In genomic region chr7:55526770-55527169, GRCh38 we compare ENCODE assay signal across 8 cellular contexts. TPM values are rescaled to one million over a fixed set of nuclear protein-coding genes. Genes with fewer than 3 reads are reported as not detected.
DNase-seq lines count a peak whose midpoint lies in the region; ATAC-seq, FAIRE-seq and TF ChIP-seq lines count a peak whose summit lies in the region.

No MANE protein-coding gene starts in this region.

- no peaks in the 10 kb centered on the region for H3K27me3 Mint-ChIP-seq in stimulated activated naive B cell treated with anti-CD40 and anti-IgM and Interleukin-4, amounts not matched to agents 10 μg/mL and 1 μg/mL and 100 μg/mL, for 72 hours
- no peaks in the 10 kb centered on the region for H3K27me3 Mint-ChIP-seq in activated T-cell treated with anti-CD3 and anti-CD28 coated beads, Interleukin-2, amount 50 U/mL, for 24 hours

- TF ChIP-seq EP300 in GM12878 (IDR thresholded peaks at IDR 0.05; ENCODE audit: borderline replicate concordance in 1 of 2, control insufficient read depth in 1 of 2, low read depth in 2 of 2, low read length in 2 of 2), result no peak; a peak in 1 of 4 replicates

- peak overlapping the region; percentile 46; the same call in 1 of the 2 replicates for H3K9ac ChIP-seq in GM12878 (ENCODE audit: control insufficient read depth, insufficient read depth, low read length)

- ATAC-seq in GM12878, result peak; percentile 75
- ATAC-seq in stimulated activated naive B cell treated with anti-CD40 and anti-IgM and Interleukin-4, amounts not matched to agents 10 μg/mL and 1 μg/mL and 100 μg/mL, for 72 hours (replicated peaks), result peak; percentile 95 to 96

- peaks cover 31 to 40% of the 10 kb centered on the region in 2 donors for H3K36me3 Mint-ChIP-seq in stimulated activated naive B cell treated with anti-CD40 and anti-IgM and Interleukin-4, amounts not matched to agents 10 μg/mL and 1 μg/mL and 100 μg/mL, for 72 hours
- H3K36me3 Mint-ChIP-seq in activated T-cell treated with anti-CD3 and anti-CD28 coated beads, Interleukin-2, amount 50 U/mL, for 24 hours (ENCODE audit: low read depth), result peaks cover 38% of the 10 kb centered on the region

- H3K4me3 ChIP-seq in GM12878 (no peak overlapping the region), uterus (no peak overlapping the region)

- H2AFZ ChIP-seq in GM12878 (ENCODE audit: control insufficient read depth, low read depth, low read length), result no peak overlapping the region

- CTCF ChIA-PET in GM12878 (lab: Yijun Ruan, JAX), result interaction anchor here (1.1 to 1.5 kb wide), 3 partner anchors 9 to 20 kb away, joined by 3 read pairs; no protein-coding TSS in a partner anchor

- in situ Hi-C loops in KBM-7 (cut with MboI; ENCODE audit: low pct_unique_long_range_greater_than_20kb, low sequenced_read_pairs) (no loop called here), GM12878 (cut with MboI) (no loop called here)

- TF ChIP-seq RAD21 in GM12878 (IDR thresholded peaks at IDR 0.05; ENCODE audit: insufficient read depth, low read depth, low read length), result no peak

- H3K27ac Mint-ChIP-seq in stimulated activated naive B cell treated with anti-CD40 and anti-IgM and Interleukin-4, amounts not matched to agents 10 μg/mL and 1 μg/mL and 100 μg/mL, for 72 hours, result peak overlapping the region; percentile 84
- no peak overlapping the region for H3K27ac Mint-ChIP-seq in activated T-cell treated with anti-CD3 and anti-CD28 coated beads, Interleukin-2, amount 50 U/mL, for 24 hours

- H3K27ac ChIP-seq in GM12878 (ENCODE audit: control insufficient read depth, insufficient read depth) (peak overlapping the region; percentile 62), uterus (no peak overlapping the region)

- H3K27me3 ChIP-seq in GM12878 (replicated peaks in 1 of 2; ENCODE audit: control insufficient read depth in 2 of 2, insufficient read depth in 2 of 2, low read length in 1 of 2) (no peaks in the 10 kb centered on the region), uterus (no peaks in the 10 kb centered on the region)

- DNase-seq in SKM-1 treated with dmso at 0.1 percent for 144 hours (lab: John Stamatoyannopoulos, UW; ENCODE audit: unreplicated experiment), result peak; percentile 8
- DNase-seq in SKM-1 (lab: John Stamatoyannopoulos, UW; ENCODE audit: unreplicated experiment), result no peak
- DNase-seq in KBM-7, result peak; percentile 71
- DNase-seq in GM12878 (ENCODE audit: low read depth, low spot score), result no peak
- peak; percentile 32 for DNase-seq in stimulated activated naive B cell treated with anti-CD40 and anti-IgM and Interleukin-4, amounts not matched to agents 10 μg/mL and 1 μg/mL and 100 μg/mL, for 72 hours
- DNase-seq in uterus, result no peak
- no peak for DNase-seq in activated T-cell treated with anti-CD3 and anti-CD28 coated beads, Interleukin-2, amount 50 U/mL, for 24 hours
- no peak for DNase-seq in NCI-H2196 treated with DMSO at 0.1 percent for 48 hours (lab: John Stamatoyannopoulos, UW; ENCODE audit: unreplicated experiment)

- H3K4me2 ChIP-seq in GM12878 (ENCODE audit: control insufficient read depth, insufficient read depth), result peak overlapping the region; percentile 68

- H3K4me3 Mint-ChIP-seq in stimulated activated naive B cell treated with anti-CD40 and anti-IgM and Interleukin-4, amounts not matched to agents 10 μg/mL and 1 μg/mL and 100 μg/mL, for 72 hours, result peak overlapping the region; percentile 57 to 65
- no peak overlapping the region for H3K4me3 Mint-ChIP-seq in activated T-cell treated with anti-CD3 and anti-CD28 coated beads, Interleukin-2, amount 50 U/mL, for 24 hours

- H4K20me1 ChIP-seq in GM12878 (ENCODE audit: control insufficient read depth, insufficient read depth), result no peaks in the 10 kb centered on the region

- H3K9me3 Mint-ChIP-seq in stimulated activated naive B cell treated with anti-CD40 and anti-IgM and Interleukin-4, amounts not matched to agents 10 μg/mL and 1 μg/mL and 100 μg/mL, for 72 hours, result peaks cover 0 to 3% of the 10 kb centered on the region in 2 donors
- H3K9me3 Mint-ChIP-seq in activated T-cell treated with anti-CD3 and anti-CD28 coated beads, Interleukin-2, amount 50 U/mL, for 24 hours, result peaks cover 2% of the 10 kb centered on the region

- peaks cover 66% of the 10 kb centered on the region for H3K4me1 ChIP-seq in GM12878 (ENCODE audit: control insufficient read depth, insufficient read depth, low read length)
- no peaks in the 10 kb centered on the region for H3K4me1 ChIP-seq in uterus

- peaks cover 50 to 82% of the 10 kb centered on the region in 2 donors for H3K4me1 Mint-ChIP-seq in stimulated activated naive B cell treated with anti-CD40 and anti-IgM and Interleukin-4, amounts not matched to agents 10 μg/mL and 1 μg/mL and 100 μg/mL, for 72 hours
- H3K4me1 Mint-ChIP-seq in activated T-cell treated with anti-CD3 and anti-CD28 coated beads, Interleukin-2, amount 50 U/mL, for 24 hours (ENCODE audit: low read depth), result peaks cover 74% of the 10 kb centered on the region

- no peak for TF ChIP-seq POLR2A in GM12878 (IDR thresholded peaks at IDR 0.05; ENCODE audit: low read depth, low read length)
- no peak for TF ChIP-seq POLR2A in uterus (IDR thresholded peaks at IDR 0.05)

- no peak for FAIRE-seq in GM12878 (lab: Jason Lieb, UNC)

- 19% methylated on average over 5 of the region's 5 CpGs for WGBS in GM12878 (ENCODE audit: insufficient coverage, insufficient replicate concordance, low lambda C conversion rate, missing lambda C conversion rate)

- H3K79me2 ChIP-seq in GM12878 (ENCODE audit: control insufficient read depth, insufficient read depth, low read length), result peaks cover 96% of the 10 kb centered on the region

- TF ChIP-seq CTCF in GM12878 (IDR thresholded peaks at IDR 0.05 in 2 of 3, conservative IDR thresholded peaks at IDR 0.05 in 1 of 3; ENCODE audit: control insufficient read depth in 2 of 3, extremely low read depth in 1 of 3, insufficient read depth in 1 of 3, low read depth in 3 of 3, low read length in 3 of 3) (no peak), uterus (IDR thresholded peaks at IDR 0.05) (no peak)

- RAD21 ChIA-PET in GM12878 (lab: Charles Lee; ENCODE audit: unreplicated experiment), result interaction anchor here (1.2 to 1.5 kb wide), 3 partner anchors 18 to 40 kb away, joined by 3 read pairs; no protein-coding TSS in a partner anchor

- SMC1A ChIA-PET in GM12878 (lab: Charles Lee; ENCODE audit: uncharacterized antibody, unreplicated experiment), result interaction anchor here (0.7 to 2.0 kb wide), 4 partner anchors 10 to 67 kb away, joined by 3 to 13 read pairs (median 3); no protein-coding TSS in a partner anchor

- no TSS peak for BruUV-seq in GM12878 (replicated peaks; lab: Mats Ljungman, UMichigan)

- no peaks in the 10 kb centered on the region for H3K9me3 ChIP-seq in GM12878 (replicated peaks; ENCODE audit: control insufficient read depth, insufficient read depth, low read length)
- H3K9me3 ChIP-seq in uterus, result no peaks in the 10 kb centered on the region

- POLR2A ChIA-PET in GM12878 (lab: Charles Lee), result interaction anchor here (1.0 to 1.4 kb wide), 4 partner anchors 8 to 11 kb away, joined by 3 to 8 read pairs (median 4); no protein-coding TSS in a partner anchor

- intact Hi-C loops in GM12878 (cut with micrococcal nuclease; ENCODE audit: unreplicated experiment) (no loop called here), uterus (cut with DNase I; ENCODE audit: low total_unique reads) (no loop called here)

- H3K36me3 ChIP-seq in GM12878 (ENCODE audit: control insufficient read depth in 2 of 2, insufficient read depth in 2 of 2, low read length in 1 of 2) (peaks cover 7 to 10% of the 10 kb centered on the region in 2 experiments; a peak in 3 of 4 replicates), uterus (no peaks in the 10 kb centered on the region)

TF ChIP-seq in GM12878, 131 proteins besides CTCF, POLR2A, EP300 and RAD21 (continues in another document):
- peak; percentile 88 for TF ChIP-seq REST (IDR thresholded peaks at IDR 0.05; ENCODE audit: low read depth, low read length)

RNA-seq across cellular contexts. Expression of gene VOPP1, which starts 45.5 kb away (rescaled TPM):
- 130 and 131 TPM in 2 replicates for total RNA-seq in GM12878 (2013; cell fraction: nucleolus; rRNA removed)
- total RNA-seq in GM12878 (2014; rRNA removed) (198 and 200 TPM in 2 replicates), GM12878 (2014; rRNA removed; fragmentation: Illumina TruSeq; extraction: Trizol) (135 and 144 TPM in 2 replicates), GM12878 (2021) (205 and 206 TPM in 2 replicates), uterus (10 to 100 TPM; 22.1 to 58.9 (median 39.8) TPM)
- polyA plus RNA-seq in GM12878 (2011; ENCODE audit: low read depth), result 123 TPM
- polyA plus RNA-seq in GM12878 (2011; rRNA removed) (101 and 118 TPM in 2 replicates), GM12878 (2014; fragmentation: Illumina TruSeq; extraction: Trizol) (116 and 141 TPM in 2 replicates), GM12878 (2014; fragmentation: Nextera tagmentation; extraction: Ambion mirVana) (10 to 100 TPM; 32.8 to 78.5 TPM), GM12878 (2014; rRNA removed) (203 and 212 TPM in 2 replicates), GM12878 (2016; fragmentation: Nextera tagmentation; extraction: Ambion mirVana) (10 to 100 TPM; 54.4 to 71.5 TPM)
- 103 and 118 TPM in 2 replicates for polyA plus RNA-seq in GM12878 (2011; cell fraction: cytosol; rRNA removed)
- 51.0 and 62.5 TPM in 2 replicates for polyA plus RNA-seq in GM12878 (2011; cell fraction: nucleus; rRNA removed)
- 135 and 137 TPM in 2 replicates for polyA plus RNA-seq in GM12878 (2012)
- polyA minus RNA-seq in GM12878 (2011; rRNA and poly(A)+ RNA removed), result 139 and 160 TPM in 2 replicates
- polyA minus RNA-seq in GM12878 (2011; cell fraction: cytosol; rRNA and poly(A)+ RNA removed), result 60.1 and 81.5 TPM in 2 replicates
- polyA minus RNA-seq in GM12878 (2011; cell fraction: nucleus; rRNA and poly(A)+ RNA removed), result 37.2 and 80.3 TPM in 2 replicates

Comparison
In these comparisons a context has a peak if more than half of its experiments do, and no peak if none do; other contexts are left out.
1. DNase-seq: peak in SKM-1 treated with dmso at 0.1 percent for 144 hours (single experiment), KBM-7 (single experiment) and stimulated activated naive B cell treated with anti-CD40 and anti-IgM and Interleukin-4, amounts not matched to agents 10 μg/mL and 1 μg/mL and 100 μg/mL, for 72 hours (single experiment); none in SKM-1 (single experiment), GM12878 (single experiment), uterus (0 of 2), activated T-cell treated with anti-CD3 and anti-CD28 coated beads, Interleukin-2, amount 50 U/mL, for 24 hours (single experiment) and NCI-H2196 treated with DMSO at 0.1 percent for 48 hours (single experiment).